ENCODE assay signal across 8 cellular contexts in genomic region chr19:38362076-38362945, GRCh38. TPM values are rescaled to one million over a fixed set of nuclear protein-coding genes. Genes with fewer than 3 reads are reported as not detected.
A peak's percentile ranks its signal among the peaks of the same experiment; 100 is the strongest.
DNase-seq lines count a peak whose midpoint lies in the region; ATAC-seq and TF ChIP-seq lines count a peak whose summit lies in the region.

No MANE protein-coding gene starts in this region.

- intact Hi-C loops in CD4-positive, alpha-beta T cell (cut with DNase I, micrococcal nuclease), result no loop called here

- no peak overlapping the region for H3K27ac ChIP-seq in CD4-positive, alpha-beta T cell (ENCODE audit: low read depth, low read length)
- peak overlapping the region; percentile 26 for H3K27ac ChIP-seq in mesenchymal stem cell (ENCODE audit: low read length, poor library complexity, severe bottlenecking)

- peaks cover 14% of the 10 kb centered on the region for H3K4me1 Mint-ChIP-seq in CD4-positive, alpha-beta T cell (ENCODE audit: low read depth)

- no peak overlapping the region for H3K14ac ChIP-seq in mesenchymal stem cell (ENCODE audit: low read length in 2 of 2)

- peak overlapping the region; percentile 100 for H3K4me2 ChIP-seq in mesenchymal stem cell (ENCODE audit: low read length, poor library complexity, severe bottlenecking)

- CTCF ChIA-PET in CD4-positive, alpha-beta T cell (lab: Charles Lee), result interaction anchor here (0.7 to 2.5 kb wide), 3 partner anchors 12 to 203 kb away, joined by 4 to 7 read pairs (median 4); partner anchors contain the start of genes FAM98C and PSMD8

- no peak overlapping the region for H2BK5ac ChIP-seq in mesenchymal stem cell (ENCODE audit: low read depth, low read length, poor library complexity, severe bottlenecking)

- no peaks in the 10 kb centered on the region for H3K9me3 ChIP-seq in CD4-positive, alpha-beta T cell (ENCODE audit: control insufficient read depth, low read length)
- H3K9me3 ChIP-seq in HAP-1 (peaks cover 4% of the 10 kb centered on the region), mesenchymal stem cell (ENCODE audit: control insufficient read depth, low read length) (no peaks in the 10 kb centered on the region)

- peak overlapping the region; percentile 70 for H3K4me3 Mint-ChIP-seq in CD4-positive, alpha-beta T cell

- H3K27ac Mint-ChIP-seq in CD4-positive, alpha-beta T cell, result no peak overlapping the region

- in situ Hi-C loops in HAP-1 (cut with MboI; ENCODE audit: low sequenced_read_pairs), result no loop called here

- peaks cover 11% of the 10 kb centered on the region for H3K4me1 ChIP-seq in HAP-1
- H3K4me1 ChIP-seq in mesenchymal stem cell (ENCODE audit: control insufficient read depth, insufficient read depth, low read depth, low read length), result peaks cover 13% of the 10 kb centered on the region

- no peaks in the 10 kb centered on the region for H3K27me3 ChIP-seq in CD4-positive, alpha-beta T cell (ENCODE audit: control insufficient read depth, insufficient read depth, low read length)
- H3K27me3 ChIP-seq in HAP-1 (ENCODE audit: low read depth), result peaks cover 9% of the 10 kb centered on the region; the same call in 1 of the 2 replicates
- H3K27me3 ChIP-seq in mesenchymal stem cell (ENCODE audit: control insufficient read depth in 1 of 2, insufficient read depth in 1 of 2, low read length in 2 of 2), result peaks cover 34 to 61% of the 10 kb centered on the region in 2 experiments

- no peaks in the 10 kb centered on the region for H3K9me3 Mint-ChIP-seq in CD4-positive, alpha-beta T cell

- H3K79me1 ChIP-seq in mesenchymal stem cell (replicated peaks; ENCODE audit: low read length, poor library complexity, severe bottlenecking), result no peaks in the 10 kb centered on the region

- H3K23ac ChIP-seq in mesenchymal stem cell (ENCODE audit: low read length in 2 of 2), result no peak overlapping the region

- no peak for TF ChIP-seq CTCF in CD4-positive, alpha-beta T cell (IDR thresholded peaks at IDR 0.05)

- H3K4ac ChIP-seq in mesenchymal stem cell (ENCODE audit: low read depth in 1 of 2, low read length in 2 of 2), result no peak overlapping the region

- H3K18ac ChIP-seq in mesenchymal stem cell (ENCODE audit: low read depth in 1 of 2, low read length in 2 of 2), result peak overlapping the region in 1 of 2 experiments; percentile 56

- POLR2A ChIA-PET in CD4-positive, alpha-beta T cell (lab: Charles Lee), result interaction anchor here (2.3 kb wide), 1 partner anchor 12 kb away, joined by 11 read pairs; the partner anchor contains the start of gene PSMD8

- no peak overlapping the region for H4K8ac ChIP-seq in mesenchymal stem cell (ENCODE audit: low read length)

- H2BK15ac ChIP-seq in mesenchymal stem cell (ENCODE audit: low read depth, poor library complexity, severe bottlenecking), result no peak overlapping the region

- peak overlapping the region in 1 of 2 experiments; percentile 1 for H2BK12ac ChIP-seq in mesenchymal stem cell (ENCODE audit: low read length in 2 of 2)

- no peak overlapping the region for H2AK5ac ChIP-seq in mesenchymal stem cell (ENCODE audit: low read length, severe bottlenecking)

- peak overlapping the region; percentile 75 for H2AFZ ChIP-seq in mesenchymal stem cell (ENCODE audit: low read depth, low read length)

- peak overlapping the region; percentile 22 for H3K9ac ChIP-seq in mesenchymal stem cell (ENCODE audit: low read length)

- H3K36me3 Mint-ChIP-seq in CD4-positive, alpha-beta T cell (ENCODE audit: low read depth), result no peaks in the 10 kb centered on the region

- H2BK120ac ChIP-seq in mesenchymal stem cell (ENCODE audit: low read depth, low read length), result no peak overlapping the region

- no peak overlapping the region for H4K91ac ChIP-seq in mesenchymal stem cell (ENCODE audit: low read length)

- ATAC-seq in CD4-positive, alpha-beta T cell (ENCODE audit: poor library complexity), result peak; percentile 54

- H3K4me3 ChIP-seq in HAP-1 (peak overlapping the region; percentile 40), mesenchymal stem cell (ENCODE audit: insufficient read depth in 1 of 2, low read depth in 1 of 2, low read length in 2 of 2) (peak overlapping the region; percentile 73 to 77)

- peak; percentile 40 to 66 (median 50) for DNase-seq in CD4-positive, alpha-beta T cell
- DNase-seq in HAP-1 (ENCODE audit: low spot score in 2 of 2), result peak; percentile 74 to 96
- DNase-seq in NCI-H460 (ENCODE audit: extremely low read depth, low read depth), result peak; percentile 45
- peak; percentile 67 to 68 for DNase-seq in activated CD4-positive, alpha-beta T cell treated with anti-CD3 and anti-CD28 coated beads, Interleukin-2, amount 50 U/mL, for 4 hours
- DNase-seq in effector CD8-positive, alpha-beta T cell (lab: John Stamatoyannopoulos, UW), result peak; percentile 41
- peak; percentile 71 for DNase-seq in mesenchymal stem cell
- DNase-seq in stimulated activated CD8-positive, alpha-beta memory T cell treated with anti-CD3 and anti-CD28 coated beads, Interleukin-15, amount 100 ng/mL, for 4 hours (ENCODE audit: low read depth in 2 of 2), result peak; percentile 36 to 46
- no peak for DNase-seq in NCI-H2107 treated with DMSO at 0.1 percent for 48 hours (lab: John Stamatoyannopoulos, UW; ENCODE audit: unreplicated experiment)

- H3K36me3 ChIP-seq in HAP-1 (replicated peaks), result no peaks in the 10 kb centered on the region
- no peaks in the 10 kb centered on the region for H3K36me3 ChIP-seq in mesenchymal stem cell (ENCODE audit: control insufficient read depth in 1 of 2, insufficient read depth in 2 of 2, low read depth in 1 of 2, low read length in 2 of 2)

- H3K27me3 Mint-ChIP-seq in CD4-positive, alpha-beta T cell, result peaks cover 20% of the 10 kb centered on the region

- 2% methylated on average over 68 of the region's 68 CpGs for WGBS in mesenchymal stem cell

RNA-seq across cellular contexts. Expression of gene PSMD8, which starts 12.1 kb away (rescaled TPM):
- total RNA-seq in CD4-positive, alpha-beta T cell, result 10 to 100 TPM; 61.2 to 64.4 TPM
- 155 and 167 TPM in 2 replicates for total RNA-seq in NCI-H460 (2014; rRNA removed; shearing (Covaris generic))
- 205 and 281 TPM in 2 replicates for polyA plus RNA-seq in NCI-H460 (2014; cell fraction: nucleus; rRNA removed)
- polyA plus RNA-seq in mesenchymal stem cell (2013, experiment 1 of 2), result 237 TPM
- 242 TPM for polyA plus RNA-seq in mesenchymal stem cell (2013, experiment 2 of 2)

RNA-seq across cellular contexts. Expression of gene GGN, which starts 25.5 kb away (rescaled TPM):
- under 1 TPM; 0.17 to 0.19 TPM for total RNA-seq in CD4-positive, alpha-beta T cell
- total RNA-seq in NCI-H460 (2014; rRNA removed; shearing (Covaris generic)), result 0.17 TPM in 1 of 2 replicates, not detected in the other
- polyA plus RNA-seq in NCI-H460 (2014; cell fraction: nucleus; rRNA removed), result not detected in 2 replicates
- 1.7 TPM for polyA plus RNA-seq in mesenchymal stem cell (2013, experiment 1 of 2)
- polyA plus RNA-seq in mesenchymal stem cell (2013, experiment 2 of 2), result 1.5 TPM

RNA-seq across cellular contexts. Expression of gene SPRED3, which starts 26.2 kb away (rescaled TPM):
- 1 to 10 TPM; 1.6 to 1.7 TPM for total RNA-seq in CD4-positive, alpha-beta T cell
- total RNA-seq in NCI-H460 (2014; rRNA removed; shearing (Covaris generic)), result 0.29 and 0.97 TPM in 2 replicates
- polyA plus RNA-seq in NCI-H460 (2014; cell fraction: nucleus; rRNA removed), result 0.82 and 0.88 TPM in 2 replicates
- 12.8 TPM for polyA plus RNA-seq in mesenchymal stem cell (2013, experiment 1 of 2)
- polyA plus RNA-seq in mesenchymal stem cell (2013, experiment 2 of 2), result 11.8 TPM

RNA-seq across cellular contexts. Expression of gene CATSPERG, which starts 26.7 kb away (rescaled TPM):
- 1 to 10 TPM; 8.0 to 9.6 TPM for total RNA-seq in CD4-positive, alpha-beta T cell
- total RNA-seq in NCI-H460 (2014; rRNA removed; shearing (Covaris generic)), result 0.69 and 0.81 TPM in 2 replicates
- polyA plus RNA-seq in NCI-H460 (2014; cell fraction: nucleus; rRNA removed), result 0.05 and 0.11 TPM in 2 replicates
- 0.14 TPM for polyA plus RNA-seq in mesenchymal stem cell (2013, experiment 1 of 2)
- polyA plus RNA-seq in mesenchymal stem cell (2013, experiment 2 of 2), result 0.18 TPM

RNA-seq across cellular contexts. Expression of gene FAM98C, which starts 40.6 kb away (rescaled TPM):
- 10 to 100 TPM; 33.2 to 36.1 TPM for total RNA-seq in CD4-positive, alpha-beta T cell
- 12.1 and 12.5 TPM in 2 replicates for total RNA-seq in NCI-H460 (2014; rRNA removed; shearing (Covaris generic))
- 31.7 and 40.3 TPM in 2 replicates for polyA plus RNA-seq in NCI-H460 (2014; cell fraction: nucleus; rRNA removed)
- polyA plus RNA-seq in mesenchymal stem cell (2013, experiment 1 of 2), result 9.3 TPM
- 9.1 TPM for polyA plus RNA-seq in mesenchymal stem cell (2013, experiment 2 of 2)
